In genomic region chr9:129218918-129219317, GRCh38 we compare ENCODE assay signal across 26 cellular contexts.
"Had no signal": no experiment of that assay in that cellular context is flagged by ENCODE, and none has a peak within 500 bp of the region (broad histone marks: within the 10 kb centered on the region; RNA-seq: fewer than 3 reads in every experiment).

No MANE protein-coding gene starts in this region.

- H3K27ac Mint-ChIP-seq: immature natural killer cell; naive thymus-derived CD4-positive, alpha-beta T cell; progenitor cell of endocrine pancreas; stimulated activated naive CD8-positive, alpha-beta T cell treated with anti-CD3 and anti-CD28 coated beads, Interleukin-15, Interleukin-2, amounts not matched to agents 100 ng/mL and 50 ng/mL, for 24 hours had no signal

- H3K79me2 ChIP-seq: parathyroid adenoma had no signal

- DNase-seq: dorsolateral prefrontal cortex; effector CD4-positive, alpha-beta T cell; hypothalamus; immature natural killer cell; islet precursor cell; kidney glomerular epithelial cell; mesendoderm; midbrain; naive thymus-derived CD4-positive, alpha-beta T cell; stimulated activated CD4-positive, alpha-beta T cell treated with anti-CD3 and anti-CD28 coated beads, Interleukin-12 subunit alpha, Interleukin-12 subunit beta, amount 100 ng/mL, for 4 hours; stimulated activated CD4-positive, alpha-beta T cell treated with anti-CD3 and anti-CD28 coated beads, Interleukin-1b, Interleukin-23, amount 100 ng/mL, for 48 hours; stimulated activated CD4-positive, alpha-beta T cell treated with anti-CD3 and anti-CD28 coated beads, Interleukin-4, amount 100 ng/mL, for 1 hour; stimulated activated CD8-positive, alpha-beta memory T cell treated with anti-CD3 and anti-CD28 coated beads, Interleukin-4, amount 100 ng/mL, for 48 hours; upper lobe of right lung; uterus had no signal

- H3K27ac ChIP-seq: neutrophil, parathyroid adenoma, thoracic aorta, tibial nerve, upper lobe of right lung, uterus had no signal

- H3K9ac ChIP-seq: parathyroid adenoma had no signal

- ATAC-seq: naive thymus-derived CD4-positive, alpha-beta T cell; sciatic nerve; upper lobe of right lung had no signal

- H3K4me3 Mint-ChIP-seq: stimulated activated naive CD8-positive, alpha-beta T cell treated with anti-CD3 and anti-CD28 coated beads, Interleukin-15, Interleukin-2, amounts not matched to agents 100 ng/mL and 50 ng/mL, for 24 hours had no signal

- H3K27me3 ChIP-seq: dorsolateral prefrontal cortex, neutrophil, tibial nerve, upper lobe of right lung, uterus had no signal

- H3K36me3 Mint-ChIP-seq: immature natural killer cell; naive thymus-derived CD4-positive, alpha-beta T cell had no signal

- FAIRE-seq: colon, frontal cortex had no signal

- H3K4me3 ChIP-seq: dorsolateral prefrontal cortex, lung, smooth muscle cell, thoracic aorta, tibial nerve, upper lobe of right lung, uterus had no signal

- H2AFZ ChIP-seq: parathyroid adenoma had no signal

- H3K9me3 Mint-ChIP-seq: immature natural killer cell; naive thymus-derived CD4-positive, alpha-beta T cell; stimulated activated naive CD8-positive, alpha-beta T cell treated with anti-CD3 and anti-CD28 coated beads, Interleukin-15, Interleukin-2, amounts not matched to agents 100 ng/mL and 50 ng/mL, for 24 hours had no signal

- H3K27me3 Mint-ChIP-seq: naive thymus-derived CD4-positive, alpha-beta T cell; stimulated activated naive CD8-positive, alpha-beta T cell treated with anti-CD3 and anti-CD28 coated beads, Interleukin-15, Interleukin-2, amounts not matched to agents 100 ng/mL and 50 ng/mL, for 24 hours had no signal

- H3K4me1 ChIP-seq: parathyroid adenoma, tibial nerve, uterus had no signal

- H3K36me3 ChIP-seq: neutrophil, thoracic aorta, tibial nerve, upper lobe of right lung, uterus had no signal

- H3K4me2 ChIP-seq: smooth muscle cell had no signal

- H3K9me3 ChIP-seq: neutrophil, thoracic aorta, tibial nerve, upper lobe of right lung, uterus had no signal
